In the genomic region with DNA sequence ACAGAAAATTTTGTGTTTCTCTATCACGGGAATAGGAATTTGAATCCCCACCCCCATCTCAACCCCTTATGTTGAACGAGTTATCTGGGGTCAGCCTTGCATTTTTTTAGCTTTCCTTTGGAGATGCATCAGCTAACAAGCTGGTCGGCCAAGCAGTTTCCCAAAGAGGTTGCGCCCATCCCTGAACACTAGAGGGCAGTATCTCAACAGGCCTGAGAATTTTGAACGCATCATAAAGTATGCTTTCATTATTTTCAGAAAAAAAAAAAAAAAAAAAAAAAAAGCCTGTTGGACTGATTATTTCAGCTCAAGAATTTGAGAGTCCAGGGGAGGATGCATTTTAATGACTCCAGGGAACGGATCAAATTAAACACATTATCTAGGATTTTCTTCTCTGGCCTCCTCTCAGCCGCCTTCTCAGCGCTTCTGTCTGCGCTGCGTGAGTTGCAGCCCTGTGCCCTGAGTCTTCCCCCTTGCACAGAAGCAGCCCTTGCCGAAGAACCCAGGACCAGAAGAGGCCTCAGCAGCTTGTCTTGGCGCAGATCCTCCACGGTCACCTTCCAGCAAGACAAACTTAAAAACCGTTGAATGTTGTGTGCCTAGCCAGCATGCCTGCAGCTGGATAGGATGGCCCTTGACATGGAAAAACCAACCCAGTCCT, we compare ENCODE assay signal across 9 cellular contexts.
DNase-seq lines count a peak whose midpoint lies in the region; FAIRE-seq and TF ChIP-seq lines count a peak whose summit lies in the region.
"Had no signal": no experiment of that assay in that cellular context is flagged by ENCODE, and none has a peak within 500 bp of the region (broad histone marks: within the 10 kb centered on the region; RNA-seq: fewer than 3 reads in every experiment).

No MANE protein-coding gene starts in this region.

- peak; percentile 75 for FAIRE-seq in GM18507 (lab: Jason Lieb, UNC)

- POLR2A ChIA-PET in AG04449 (lab: Yijun Ruan, JAX) = no interaction called here

- no peak overlapping the region for H3K9ac ChIP-seq in colonic mucosa (ENCODE audit: low read depth in 2 of 2, low read length in 2 of 2)
- H3K9ac ChIP-seq in liver (ENCODE audit: low read depth in 1 of 2, low read length in 2 of 2) = no peak overlapping the region

- H3K9me3 ChIP-seq in colonic mucosa (no peaks in the 10 kb centered on the region), liver (ENCODE audit: control insufficient read depth in 4 of 4, low read length in 3 of 4) (no peaks in the 10 kb centered on the region)

- no peak overlapping the region for H3K4me3 ChIP-seq in AG04449 (ENCODE audit: low read depth, low read length)
- no peak overlapping the region for H3K4me3 ChIP-seq in WI38 (ENCODE audit: low read depth, low read length)
- H3K4me3 ChIP-seq in colonic mucosa = no peak overlapping the region
- H3K4me3 ChIP-seq in liver (ENCODE audit: low read depth in 1 of 3, low read length in 3 of 3) = no peak overlapping the region
- H3K4me3 ChIP-seq: skin epidermis had no signal

- H3K27ac ChIP-seq in colonic mucosa (no peak overlapping the region), liver (ENCODE audit: low read depth in 1 of 2, low read length in 2 of 2) (no peak overlapping the region)
- H3K27ac ChIP-seq: skin epidermis had no signal

- H3K4me1 ChIP-seq in colonic mucosa (no peaks in the 10 kb centered on the region), liver (ENCODE audit: control insufficient read depth in 4 of 4, insufficient read depth in 4 of 4, low read length in 3 of 4) (no peaks in the 10 kb centered on the region)

- peak; percentile 75 for TF ChIP-seq CTCF in AG04449 (IDR thresholded peaks at IDR 0.05; ENCODE audit: insufficient read depth, low read length, missing control alignments)
- TF ChIP-seq CTCF in WI38 (IDR thresholded peaks at IDR 0.05; ENCODE audit: low read depth, low read length) = peak; percentile 85
- peak; percentile 88 for TF ChIP-seq CTCF in colonic mucosa (IDR thresholded peaks at IDR 0.05)
- TF ChIP-seq CTCF in liver (IDR thresholded peaks at IDR 0.05; ENCODE audit: low read depth, low read length, missing input control) = peak; percentile 78

- intact Hi-C loops in colonic mucosa (cut with DNase I) = loop anchor here (5.0 to 10.0 kb wide), 2 partner anchors 534 to 692 kb away; no protein-coding TSS in a partner anchor

- CTCF ChIA-PET in AG04449 (lab: Yijun Ruan, JAX) = interaction anchor here (0.7 to 3.2 kb wide), 11 partner anchors 8 to 442 kb away, joined by 3 to 14 read pairs (median 6); no protein-coding TSS in a partner anchor

- H3K36me3 ChIP-seq in colonic mucosa = no peaks in the 10 kb centered on the region
- H3K36me3 ChIP-seq in liver (ENCODE audit: control insufficient read depth in 4 of 4, insufficient read depth in 3 of 4, low read depth in 1 of 4, low read length in 3 of 4) = no peaks in the 10 kb centered on the region

- DNase-seq in AG04449 (ENCODE audit: low read depth, low spot score) (peak; percentile 3), GM18507 (ENCODE audit: extremely low spot score, insufficient read length, low read depth) (no peak), NCI-H1930 (lab: John Stamatoyannopoulos, UW) (peak; percentile 35 to 48), colonic mucosa (peak; percentile 59), T1000 (lab: John Stamatoyannopoulos, UW) (no peak)
- peak; percentile 26 to 48 (median 37) for DNase-seq in stimulated activated CD4-positive, alpha-beta T cell treated with anti-CD3 and anti-CD28 coated beads, TNF-alpha, amount 100 ng/mL, for 24 hours (ENCODE audit: low read depth in 3 of 3)

- H3K27me3 ChIP-seq in colonic mucosa (no peaks in the 10 kb centered on the region), liver (ENCODE audit: control insufficient read depth in 4 of 4, insufficient read depth in 4 of 4, low read length in 3 of 4) (peaks cover 0 to 4% (median 0%) of the 10 kb centered on the region in 4 donors)

- 38% methylated on average over 14 of the region's 14 CpGs for WGBS in liver

- TF ChIP-seq RAD21 in liver (IDR thresholded peaks at IDR 0.05) = peak; percentile 79

TF ChIP-seq in liver, 16 proteins besides CTCF, POLR2A, EP300 and RAD21:
- TF ChIP-seq, protein P1, sequence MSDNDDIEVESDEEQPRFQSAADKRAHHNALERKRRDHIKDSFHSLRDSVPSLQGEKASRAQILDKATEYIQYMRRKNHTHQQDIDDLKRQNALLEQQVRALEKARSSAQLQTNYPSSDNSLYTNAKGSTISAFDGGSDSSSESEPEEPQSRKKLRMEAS (IDR thresholded peaks at IDR 0.05) = no peak
- TF ChIP-seq FOXA2 (IDR thresholded peaks at IDR 0.05) (no peak), HNF4G (IDR thresholded peaks at IDR 0.05) (no peak), FOXA1 (IDR thresholded peaks at IDR 0.05) (no peak), EGR1 (IDR thresholded peaks at IDR 0.05; ENCODE audit: low read depth in 2 of 2) (no peak), SP1 (IDR thresholded peaks at IDR 0.05) (no peak), NR2F2 (IDR thresholded peaks at IDR 0.05) (no peak), RXRA (IDR thresholded peaks at IDR 0.05) (no peak)
- TF ChIP-seq, protein P2, sequence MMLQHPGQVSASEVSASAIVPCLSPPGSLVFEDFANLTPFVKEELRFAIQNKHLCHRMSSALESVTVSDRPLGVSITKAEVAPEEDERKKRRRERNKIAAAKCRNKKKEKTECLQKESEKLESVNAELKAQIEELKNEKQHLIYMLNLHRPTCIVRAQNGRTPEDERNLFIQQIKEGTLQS (IDR thresholded peaks at IDR 0.05) = no peak
- TF ChIP-seq, protein P3, sequence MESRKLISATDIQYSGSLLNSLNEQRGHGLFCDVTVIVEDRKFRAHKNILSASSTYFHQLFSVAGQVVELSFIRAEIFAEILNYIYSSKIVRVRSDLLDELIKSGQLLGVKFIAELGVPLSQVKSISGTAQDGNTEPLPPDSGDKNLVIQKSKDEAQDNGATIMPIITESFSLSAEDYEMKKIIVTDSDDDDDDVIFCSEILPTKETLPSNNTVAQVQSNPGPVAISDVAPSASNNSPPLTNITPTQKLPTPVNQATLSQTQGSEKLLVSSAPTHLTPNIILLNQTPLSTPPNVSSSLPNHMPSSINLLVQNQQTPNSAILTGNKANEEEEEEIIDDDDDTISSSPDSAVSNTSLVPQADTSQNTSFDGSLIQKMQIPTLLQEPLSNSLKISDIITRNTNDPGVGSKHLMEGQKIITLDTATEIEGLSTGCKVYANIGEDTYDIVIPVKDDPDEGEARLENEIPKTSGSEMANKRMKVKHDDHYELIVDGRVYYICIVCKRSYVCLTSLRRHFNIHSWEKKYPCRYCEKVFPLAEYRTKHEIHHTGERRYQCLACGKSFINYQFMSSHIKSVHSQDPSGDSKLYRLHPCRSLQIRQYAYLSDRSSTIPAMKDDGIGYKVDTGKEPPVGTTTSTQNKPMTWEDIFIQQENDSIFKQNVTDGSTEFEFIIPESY (IDR thresholded peaks at IDR 0.05) = no peak
- TF ChIP-seq, protein P4, sequence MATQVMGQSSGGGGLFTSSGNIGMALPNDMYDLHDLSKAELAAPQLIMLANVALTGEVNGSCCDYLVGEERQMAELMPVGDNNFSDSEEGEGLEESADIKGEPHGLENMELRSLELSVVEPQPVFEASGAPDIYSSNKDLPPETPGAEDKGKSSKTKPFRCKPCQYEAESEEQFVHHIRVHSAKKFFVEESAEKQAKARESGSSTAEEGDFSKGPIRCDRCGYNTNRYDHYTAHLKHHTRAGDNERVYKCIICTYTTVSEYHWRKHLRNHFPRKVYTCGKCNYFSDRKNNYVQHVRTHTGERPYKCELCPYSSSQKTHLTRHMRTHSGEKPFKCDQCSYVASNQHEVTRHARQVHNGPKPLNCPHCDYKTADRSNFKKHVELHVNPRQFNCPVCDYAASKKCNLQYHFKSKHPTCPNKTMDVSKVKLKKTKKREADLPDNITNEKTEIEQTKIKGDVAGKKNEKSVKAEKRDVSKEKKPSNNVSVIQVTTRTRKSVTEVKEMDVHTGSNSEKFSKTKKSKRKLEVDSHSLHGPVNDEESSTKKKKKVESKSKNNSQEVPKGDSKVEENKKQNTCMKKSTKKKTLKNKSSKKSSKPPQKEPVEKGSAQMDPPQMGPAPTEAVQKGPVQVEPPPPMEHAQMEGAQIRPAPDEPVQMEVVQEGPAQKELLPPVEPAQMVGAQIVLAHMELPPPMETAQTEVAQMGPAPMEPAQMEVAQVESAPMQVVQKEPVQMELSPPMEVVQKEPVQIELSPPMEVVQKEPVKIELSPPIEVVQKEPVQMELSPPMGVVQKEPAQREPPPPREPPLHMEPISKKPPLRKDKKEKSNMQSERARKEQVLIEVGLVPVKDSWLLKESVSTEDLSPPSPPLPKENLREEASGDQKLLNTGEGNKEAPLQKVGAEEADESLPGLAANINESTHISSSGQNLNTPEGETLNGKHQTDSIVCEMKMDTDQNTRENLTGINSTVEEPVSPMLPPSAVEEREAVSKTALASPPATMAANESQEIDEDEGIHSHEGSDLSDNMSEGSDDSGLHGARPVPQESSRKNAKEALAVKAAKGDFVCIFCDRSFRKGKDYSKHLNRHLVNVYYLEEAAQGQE (IDR thresholded peaks at IDR 0.05) = no peak
TF ChIP-seq in liver: peak in this region for 0.

Comparison
In these comparisons a context has a peak if more than half of its experiments do, and no peak if none do; other contexts are left out.
1. DNase-seq: peak in AG04449 (single experiment), NCI-H1930 (2 of 2), colonic mucosa (single experiment) and stimulated activated CD4-positive, alpha-beta T cell treated with anti-CD3 and anti-CD28 coated beads, TNF-alpha, amount 100 ng/mL, for 24 hours (3 of 3); none in GM18507 (single experiment) and T1000 (single experiment).
2. Peak in every context shown above with its lines, with median percentiles within 50 percentile points of each other: CTCF ChIP-seq.